In the genomic region with DNA sequence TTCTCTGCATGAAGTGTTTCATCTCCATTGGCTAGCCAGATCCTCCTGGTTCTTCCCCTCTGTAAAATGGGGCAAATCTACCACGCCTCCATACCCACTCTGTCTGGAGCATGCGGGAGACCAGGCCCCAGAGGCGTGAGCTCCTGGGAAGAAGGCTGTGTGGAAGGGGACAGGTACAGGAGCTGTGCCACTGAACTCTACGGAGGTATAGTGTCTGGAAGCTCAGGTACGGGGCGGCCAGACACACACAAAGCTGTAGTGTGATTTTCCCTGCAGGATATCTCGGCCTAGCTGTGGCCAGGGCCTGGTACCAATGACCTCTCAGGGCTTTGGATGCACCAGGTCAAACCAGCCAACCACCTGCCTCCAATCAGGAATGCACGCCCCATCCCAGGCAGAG, we compare ENCODE assay signal across 4 cellular contexts. TPM values are rescaled to one million over a fixed set of nuclear protein-coding genes. Genes with fewer than 3 reads are reported as not detected.
"Had no signal": no experiment of that assay in that cellular context is flagged by ENCODE, and none has a peak within 500 bp of the region (broad histone marks: within the 10 kb centered on the region; RNA-seq: fewer than 3 reads in every experiment).

No MANE protein-coding gene starts in this region.

RNA-seq across cellular contexts. Expression of a gene that starts 10.0 kb away (rescaled TPM):
- total RNA-seq: IMR-90, NCI-H460, PC-9, SK-MEL-5 had no signal
